ENCODE assay signal across 23 cellular contexts in the genomic region with DNA sequence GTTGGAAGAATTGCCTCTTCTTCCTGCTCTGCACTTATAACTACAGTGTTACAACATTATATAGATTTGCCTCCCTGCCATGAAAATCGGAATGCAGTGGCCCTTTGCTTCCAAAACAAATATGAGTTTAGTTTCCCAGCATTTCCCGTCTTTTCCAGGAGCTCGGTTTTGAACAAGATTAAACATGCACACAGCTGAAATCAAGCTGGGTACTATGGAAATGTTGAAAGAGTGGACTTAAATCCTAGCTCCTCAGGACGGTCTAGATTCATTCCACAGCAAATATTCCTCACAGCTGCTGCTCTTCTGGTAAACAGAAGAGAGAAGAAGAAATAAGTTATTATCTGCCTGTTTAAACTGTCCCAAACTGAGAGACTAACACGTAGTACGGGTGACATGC.
DNase-seq lines count a peak whose midpoint lies in the region; ATAC-seq and TF ChIP-seq lines count a peak whose summit lies in the region.
"Had no signal": no experiment of that assay in that cellular context is flagged by ENCODE, and none has a peak within 500 bp of the region (broad histone marks: within the 10 kb centered on the region; RNA-seq: fewer than 3 reads in every experiment).

No MANE protein-coding gene starts in this region.

- H3K27me3 Mint-ChIP-seq in type B pancreatic cell: peaks cover 4% of the 10 kb centered on the region
- H3K27me3 Mint-ChIP-seq: activated CD8-positive, alpha-beta memory T cell treated with anti-CD3 and anti-CD28 coated beads, Interleukin-2, amount 10 ng/mL, durations not matched to agents 7 days and 5 days had no signal

- no peak overlapping the region for H2AFZ ChIP-seq in mesenchymal stem cell (ENCODE audit: low read depth, low read length)

- H3K18ac ChIP-seq in mesenchymal stem cell (ENCODE audit: low read depth in 1 of 2, low read length in 2 of 2): no peak overlapping the region

- no peaks in the 10 kb centered on the region for H3K4me1 ChIP-seq in mesenchymal stem cell (ENCODE audit: control insufficient read depth, insufficient read depth, low read depth, low read length)
- peaks cover 0 to 43% (median 2%) of the 10 kb centered on the region in 4 donors for H3K4me1 ChIP-seq in transverse colon
- H3K4me1 ChIP-seq: BE2C had no signal

- H3K4me3 ChIP-seq in mesenchymal stem cell (ENCODE audit: insufficient read depth in 1 of 2, low read depth in 1 of 2, low read length in 2 of 2): peak overlapping the region in 1 of 2 experiments; percentile 11
- no peak overlapping the region for H3K4me3 ChIP-seq in transverse colon
- H3K4me3 ChIP-seq: lung had no signal

- H3K4me1 Mint-ChIP-seq in type B pancreatic cell (ENCODE audit: unreplicated experiment): no peaks in the 10 kb centered on the region

- no peak overlapping the region for H2BK12ac ChIP-seq in mesenchymal stem cell (ENCODE audit: low read length in 2 of 2)

- no peak overlapping the region for H3K4me3 Mint-ChIP-seq in type B pancreatic cell
- H3K4me3 Mint-ChIP-seq: activated naive CD4-positive, alpha-beta T cell treated with anti-CD3 and anti-CD28 coated beads, Interleukin-2, amount 50 U/mL, for 24 hours; activated T-helper 1 cell treated with anti-CD3 and anti-CD28 coated beads, Interleukin-12 subunit alpha, Interleukin-12 subunit beta, Interleukin-2, Interleukin-4 antibody, amounts not matched to agents 30 ng/mL and 10 ng/mL and 1 ng/mL, durations not matched to agents 14 hours and 24 hours and 36 hours; stimulated activated memory B cell treated with anti-CD40 and anti-IgM and Interleukin-4, amounts not matched to agents 10 μg/mL and 1 μg/mL and 100 μg/mL, for 72 hours had no signal

- in situ Hi-C loops in transverse colon (cut with MboI; ENCODE audit: low pct_ligation_motif_present in 1 of 4, low pct_unique_long_range_greater_than_20kb in 1 of 4, low sequenced_read_pairs in 3 of 4): no loop called here

- no peak overlapping the region for H4K8ac ChIP-seq in mesenchymal stem cell (ENCODE audit: low read length)

- H3K9me3 ChIP-seq in mesenchymal stem cell (ENCODE audit: control insufficient read depth, low read length) (no peaks in the 10 kb centered on the region), transverse colon (no peaks in the 10 kb centered on the region)
- H3K9me3 ChIP-seq: BE2C had no signal

- no peak overlapping the region for H3K27ac Mint-ChIP-seq in type B pancreatic cell
- H3K27ac Mint-ChIP-seq: activated naive CD4-positive, alpha-beta T cell treated with anti-CD3 and anti-CD28 coated beads, Interleukin-2, amount 50 U/mL, for 24 hours; stimulated activated memory B cell treated with anti-CD40 and anti-IgM and Interleukin-4, amounts not matched to agents 10 μg/mL and 1 μg/mL and 100 μg/mL, for 72 hours had no signal

- TF ChIP-seq EP300 in transverse colon (IDR thresholded peaks at IDR 0.05; ENCODE audit: low read depth): no peak

- H3K9me3 Mint-ChIP-seq in type B pancreatic cell: peaks cover 5% of the 10 kb centered on the region
- H3K9me3 Mint-ChIP-seq: activated T-helper 1 cell treated with anti-CD3 and anti-CD28 coated beads, Interleukin-12 subunit alpha, Interleukin-12 subunit beta, Interleukin-2, Interleukin-4 antibody, amounts not matched to agents 30 ng/mL and 10 ng/mL and 1 ng/mL, durations not matched to agents 14 hours and 24 hours and 36 hours had no signal

- TF ChIP-seq CTCF in transverse colon (IDR thresholded peaks at IDR 0.05): no peak
- no peak for TF ChIP-seq CTCF in type B pancreatic cell (conservative IDR thresholded peaks at IDR 0.05)

- H3K27me3 ChIP-seq in mesenchymal stem cell (ENCODE audit: control insufficient read depth in 1 of 2, insufficient read depth in 1 of 2, low read length in 2 of 2): no peaks in the 10 kb centered on the region
- H3K27me3 ChIP-seq in transverse colon: no peaks in the 10 kb centered on the region
- H3K27me3 ChIP-seq: BE2C had no signal

- no peak for TF ChIP-seq POLR2A in transverse colon (IDR thresholded peaks at IDR 0.05)

- DNase-seq in NCI-H526 treated with DMSO at 0.1 percent for 48 hours (lab: John Stamatoyannopoulos, UW): peak; percentile 31
- DNase-seq in epithelial cell of prostate (ENCODE audit: low read depth, low spot score): no peak
- DNase-seq in mesenchymal stem cell: no peak
- no peak for DNase-seq in transverse colon
- DNase-seq in type B pancreatic cell (ENCODE audit: extremely low spot score, unreplicated experiment): no peak
- no peak for DNase-seq in stimulated activated naive CD4-positive, alpha-beta T cell treated with Interleukin-2 at 50 U/mL for 16 hours (lab: John Stamatoyannopoulos, UW)
- DNase-seq: activated CD8-positive, alpha-beta memory T cell treated with anti-CD3 and anti-CD28 coated beads, Interleukin-2, amount 10 ng/mL, durations not matched to agents 7 days and 5 days; BE2C; cerebellar nuclear complex; effector memory CD4-positive, alpha-beta T cell; hippocampal formation; kidney; NCI-H1417 treated with DMSO at 0.1 percent for 48 hours; NCI-H524; right cardiac atrium; trophoblast cell had no signal

- H2BK120ac ChIP-seq in mesenchymal stem cell (ENCODE audit: low read depth, low read length): no peak overlapping the region

- WGBS in mesenchymal stem cell: 93% methylated on average over 5 of the region's 6 CpGs
- 53 to 65% methylated on average over 5 to 6 of the region's 6 CpGs for WGBS in transverse colon (ENCODE audit: low coverage in 1 of 2), 2 donors

- no peaks in the 10 kb centered on the region for H3K36me3 Mint-ChIP-seq in type B pancreatic cell
- H3K36me3 Mint-ChIP-seq: stimulated activated memory B cell treated with anti-CD40 and anti-IgM and Interleukin-4, amounts not matched to agents 10 μg/mL and 1 μg/mL and 100 μg/mL, for 72 hours had no signal

- no peak for ATAC-seq in HG02798 (IDR thresholded peaks at IDR 0.05; ENCODE audit: poor library complexity, unreplicated experiment)
- ATAC-seq: activated CD8-positive, alpha-beta memory T cell treated with anti-CD3 and anti-CD28 coated beads, Interleukin-2, amount 10 ng/mL, durations not matched to agents 7 days and 5 days; HCT116; right cardiac atrium; Right ventricle myocardium inferior; stimulated activated memory B cell treated with anti-CD40 and anti-IgM and Interleukin-4, amounts not matched to agents 10 μg/mL and 1 μg/mL and 100 μg/mL, for 72 hours had no signal

- H4K91ac ChIP-seq in mesenchymal stem cell (ENCODE audit: low read length): no peak overlapping the region

- H2BK15ac ChIP-seq in mesenchymal stem cell (ENCODE audit: low read depth, poor library complexity, severe bottlenecking): no peak overlapping the region

- H2BK5ac ChIP-seq in mesenchymal stem cell (ENCODE audit: low read depth, low read length, poor library complexity, severe bottlenecking): no peak overlapping the region

- H3K14ac ChIP-seq in mesenchymal stem cell (ENCODE audit: low read length in 2 of 2): no peak overlapping the region

- H3K4me2 ChIP-seq in mesenchymal stem cell (ENCODE audit: low read length, poor library complexity, severe bottlenecking): no peak overlapping the region

- peak overlapping the region; percentile 42 for H3K9ac ChIP-seq in mesenchymal stem cell (ENCODE audit: low read length)

- no peak overlapping the region for H2AK5ac ChIP-seq in mesenchymal stem cell (ENCODE audit: low read length, severe bottlenecking)

- H3K36me3 ChIP-seq in mesenchymal stem cell (ENCODE audit: control insufficient read depth in 1 of 2, insufficient read depth in 2 of 2, low read depth in 1 of 2, low read length in 2 of 2): no peaks in the 10 kb centered on the region
- H3K36me3 ChIP-seq in transverse colon: no peaks in the 10 kb centered on the region
- H3K36me3 ChIP-seq: BE2C had no signal

- no peak overlapping the region for H3K4ac ChIP-seq in mesenchymal stem cell (ENCODE audit: low read depth in 1 of 2, low read length in 2 of 2)

- intact Hi-C loops in transverse colon (cut with DNase I; ENCODE audit: low total_unique reads): no loop called here

- peak overlapping the region; percentile 27 for H3K27ac ChIP-seq in epithelial cell of prostate
- no peak overlapping the region for H3K27ac ChIP-seq in mesenchymal stem cell (ENCODE audit: low read length, poor library complexity, severe bottlenecking)
- peak overlapping the region in 3 of 4 donors; percentile 15 to 67 (median 22) for H3K27ac ChIP-seq in transverse colon

- H3K79me1 ChIP-seq in mesenchymal stem cell (replicated peaks; ENCODE audit: low read length, poor library complexity, severe bottlenecking): no peaks in the 10 kb centered on the region

- no peak overlapping the region for H3K23ac ChIP-seq in mesenchymal stem cell (ENCODE audit: low read length in 2 of 2)
